ENCODE assay signal across 20 cellular contexts in genomic region chr17:1872976-1873375, GRCh38. TPM values are rescaled to one million over a fixed set of nuclear protein-coding genes. Genes with fewer than 3 reads are reported as not detected.
DNase-seq lines count a peak whose midpoint lies in the region; ATAC-seq, FAIRE-seq and TF ChIP-seq lines count a peak whose summit lies in the region.
"Had no signal": no experiment of that assay in that cellular context is flagged by ENCODE, and none has a peak within 500 bp of the region (broad histone marks: within the 10 kb centered on the region; RNA-seq: fewer than 3 reads in every experiment).

No MANE protein-coding gene starts in this region.

- CTCF ChIA-PET in A549 (lab: Yijun Ruan, JAX), result interaction anchor here (0.6 to 1.4 kb wide), 3 partner anchors 9 to 30 kb away, joined by 3 to 6 read pairs (median 3); no protein-coding TSS in a partner anchor

- ATAC-seq in activated CD4-positive, CD25-positive, alpha-beta regulatory T cell treated with anti-CD3 and anti-CD28 coated beads, Interleukin-2, amount 50 U/mL, for 24 hours, result peak; percentile 52 to 63
- no peak for ATAC-seq in A549
- no peak for ATAC-seq in activated naive CD8-positive, alpha-beta T cell treated with anti-CD3 and anti-CD28 coated beads, Interleukin-2, amount 10 ng/mL, durations not matched to agents 7 days and 5 days (ENCODE audit: low read depth)

- no peak for TF ChIP-seq EP300 in A549 (IDR thresholded peaks at IDR 0.05)

- no peak overlapping the region for H3K4me3 ChIP-seq in A549
- H3K4me3 ChIP-seq: testis had no signal

- no peaks in the 10 kb centered on the region for H3K4me1 ChIP-seq in A549
- H3K4me1 ChIP-seq: testis had no signal

- H3K36me3 ChIP-seq in KOPT-K1 (ENCODE audit: insufficient read depth, low read length), result peaks cover 86% of the 10 kb centered on the region

- POLR2A ChIA-PET in A549 (lab: Yijun Ruan, JAX), result no interaction called here
- POLR2A ChIA-PET in activated naive CD8-positive, alpha-beta T cell treated with anti-CD3 and anti-CD28 coated beads, Interleukin-2, amount 10 ng/mL, durations not matched to agents 7 days and 5 days (lab: Charles Lee), result interaction anchor here (0.7 to 3.6 kb wide), 2 partner anchors 156 to 198 kb away, joined by 3 to 25 read pairs; no protein-coding TSS in a partner anchor

- no peaks in the 10 kb centered on the region for H3K9me3 Mint-ChIP-seq in activated naive CD8-positive, alpha-beta T cell treated with anti-CD3 and anti-CD28 coated beads, Interleukin-2, amount 10 ng/mL, durations not matched to agents 7 days and 5 days
- H3K9me3 Mint-ChIP-seq: HFFc6 had no signal

- FAIRE-seq in A549 (lab: Jason Lieb, UNC) (peak; percentile 61), frontal cortex (lab: Jason Lieb, UNC) (no peak)
- FAIRE-seq: A204.1, islet of Langerhans had no signal

- peaks cover 43% of the 10 kb centered on the region for H3K36me3 Mint-ChIP-seq in activated naive CD8-positive, alpha-beta T cell treated with anti-CD3 and anti-CD28 coated beads, Interleukin-2, amount 10 ng/mL, durations not matched to agents 7 days and 5 days

- 95% methylated on average over 4 of the region's 4 CpGs for WGBS in A549 (ENCODE audit: missing lambda C conversion rate)

- TF ChIP-seq POLR2A in A549 (IDR thresholded peaks at IDR 0.05; ENCODE audit: low read length), result no peak

- peak overlapping the region; percentile 86 for H3K27ac Mint-ChIP-seq in activated naive CD8-positive, alpha-beta T cell treated with anti-CD3 and anti-CD28 coated beads, Interleukin-2, amount 10 ng/mL, durations not matched to agents 7 days and 5 days
- H3K27ac Mint-ChIP-seq: HFFc6 had no signal

- H3K27me3 Mint-ChIP-seq in activated naive CD8-positive, alpha-beta T cell treated with anti-CD3 and anti-CD28 coated beads, Interleukin-2, amount 10 ng/mL, durations not matched to agents 7 days and 5 days, result no peaks in the 10 kb centered on the region

- H3K9me3 ChIP-seq in A549, result no peaks in the 10 kb centered on the region
- no peaks in the 10 kb centered on the region for H3K9me3 ChIP-seq in KOPT-K1 (ENCODE audit: insufficient read depth, low read length, poor library complexity, severe bottlenecking)
- H3K9me3 ChIP-seq: neutrophil, testis had no signal

- H3K4me3 Mint-ChIP-seq in activated naive CD8-positive, alpha-beta T cell treated with anti-CD3 and anti-CD28 coated beads, Interleukin-2, amount 10 ng/mL, durations not matched to agents 7 days and 5 days, result peak overlapping the region; percentile 68
- H3K4me3 Mint-ChIP-seq: HFFc6 had no signal

- no peak for TF ChIP-seq RAD21 in A549 (conservative IDR thresholded peaks at IDR 0.05 in 1 of 2, IDR thresholded peaks at IDR 0.05 in 1 of 2)

- H3K4me2 ChIP-seq in A549, result no peak overlapping the region

- H3K27ac ChIP-seq in A549 (no peak overlapping the region), KOPT-K1 (ENCODE audit: low read depth, low read length, poor library complexity, severe bottlenecking) (peak overlapping the region; percentile 5)
- H3K27ac ChIP-seq: epithelial cell of prostate, neutrophil, testis had no signal

- TF ChIP-seq CTCF in A549 (IDR thresholded peaks at IDR 0.05), result no peak

- peaks cover 55% of the 10 kb centered on the region for H3K4me1 Mint-ChIP-seq in activated naive CD8-positive, alpha-beta T cell treated with anti-CD3 and anti-CD28 coated beads, Interleukin-2, amount 10 ng/mL, durations not matched to agents 7 days and 5 days

- no peak for DNase-seq in activated CD4-positive, CD25-positive, alpha-beta regulatory T cell treated with anti-CD3 and anti-CD28 coated beads, Interleukin-2, amount 50 U/mL, for 72 hours
- DNase-seq in A549 (ENCODE audit: low read depth in 1 of 2, low spot score in 1 of 2), result no peak
- no peak for DNase-seq in activated naive CD8-positive, alpha-beta T cell treated with anti-CD3 and anti-CD28 coated beads, Interleukin-2, amount 10 ng/mL, durations not matched to agents 7 days and 5 days
- no peak for DNase-seq in stimulated activated CD8-positive, alpha-beta memory T cell treated with anti-CD3 and anti-CD28 coated beads, Interleukin-4, amount 100 ng/mL, for 48 hours
- DNase-seq in nucleus accumbens (lab: John Stamatoyannopoulos, UW), result no peak
- no peak for DNase-seq in frontal cortex (ENCODE audit: low spot score in 2 of 2)
- DNase-seq: anterior cingulate cortex, caudate nucleus, HFFc6, hippocampal formation, NCI-H1105 treated with DMSO at 0.1 percent for 48 hours, NCI-H2081 treated with DMSO at 0.1 percent for 48 hours, NCI-H510A, testis had no signal

TF ChIP-seq in A549, 52 proteins besides CTCF, POLR2A, EP300 and RAD21:
- TF ChIP-seq SMC3 (IDR thresholded peaks at IDR 0.05) (no peak), HDAC2 (IDR thresholded peaks at IDR 0.05) (no peak), ESRRA (IDR thresholded peaks at IDR 0.05; ENCODE audit: borderline replicate concordance, low read length) (no peak), CHD2 (IDR thresholded peaks at IDR 0.05; ENCODE audit: low read length, partially characterized antibody) (no peak), RCOR1 (IDR thresholded peaks at IDR 0.05; ENCODE audit: low read depth, low read length) (no peak), BHLHE40 (IDR thresholded peaks at IDR 0.05; ENCODE audit: low read depth, low read length) (no peak), HEYL (CRISPR knock-in tag; IDR thresholded peaks at IDR 0.05) (no peak), CHD4 (IDR thresholded peaks at IDR 0.05; ENCODE audit: borderline replicate concordance) (no peak), GATA3 (IDR thresholded peaks at IDR 0.05; ENCODE audit: borderline replicate concordance) (no peak), RARB (CRISPR knock-in tag; IDR thresholded peaks at IDR 0.05) (no peak), MAFK (IDR thresholded peaks at IDR 0.05; ENCODE audit: partially characterized antibody) (no peak), USF2 (IDR thresholded peaks at IDR 0.05) (no peak), JUN (IDR thresholded peaks at IDR 0.05) (no peak), ZNF302 (CRISPR knock-in tag; IDR thresholded peaks at IDR 0.05) (no peak), TFCP2L1 (CRISPR knock-in tag; IDR thresholded peaks at IDR 0.05) (no peak), MAZ (IDR thresholded peaks at IDR 0.05; ENCODE audit: borderline replicate concordance, low read depth, low read length) (no peak), NPAS2 (CRISPR knock-in tag; IDR thresholded peaks at IDR 0.05; ENCODE audit: borderline replicate concordance) (no peak)
TF ChIP-seq in A549: peak in this region for 0.

RNA-seq across cellular contexts. Expression of gene RPA1, which starts 43.2 kb away (rescaled TPM):
- polyA plus RNA-seq in A549 (2011; rRNA removed) (136 and 145 TPM in 2 replicates), A549 (2017; fragmentation: RNase III; extraction: RNeasy Plus Mini Kit Qiagen cat#74134 plus additional on column Dnase treatment) (72.2 to 77.1 TPM (median 73.4 TPM) in 3 replicates)
- polyA plus RNA-seq in A549 (2012; cell fraction: cytosol; rRNA removed), result 65.7 and 68.3 TPM in 2 replicates
- polyA plus RNA-seq in A549 (2012; cell fraction: nucleus; rRNA removed), result 68.0 and 96.5 TPM in 2 replicates
- polyA minus RNA-seq in A549 (2011; rRNA and poly(A)+ RNA removed), result 96.4 and 129 TPM in 2 replicates
- total RNA-seq in activated naive CD8-positive, alpha-beta T cell treated with anti-CD3 and anti-CD28 coated beads, Interleukin-2, amount 10 ng/mL, durations not matched to agents 7 days and 5 days, result 100 to 1,000 TPM; 245 to 252 TPM
- 19.2 TPM for total RNA-seq in frontal cortex

RNA-seq across cellular contexts. Expression of gene SMYD4, which starts 43.3 kb away (rescaled TPM):
- polyA plus RNA-seq in A549 (2011; rRNA removed) (12.1 and 12.4 TPM in 2 replicates), A549 (2017; fragmentation: RNase III; extraction: RNeasy Plus Mini Kit Qiagen cat#74134 plus additional on column Dnase treatment) (9.8 to 11.1 TPM (median 10.4 TPM) in 3 replicates)
- polyA plus RNA-seq in A549 (2012; cell fraction: cytosol; rRNA removed), result 6.3 and 7.6 TPM in 2 replicates
- polyA plus RNA-seq in A549 (2012; cell fraction: nucleus; rRNA removed), result 9.8 and 10.8 TPM in 2 replicates
- polyA minus RNA-seq in A549 (2011; rRNA and poly(A)+ RNA removed), result 25.1 and 26.9 TPM in 2 replicates
- 10 to 100 TPM; 44.7 to 48.6 TPM for total RNA-seq in activated naive CD8-positive, alpha-beta T cell treated with anti-CD3 and anti-CD28 coated beads, Interleukin-2, amount 10 ng/mL, durations not matched to agents 7 days and 5 days
- 8.6 TPM for total RNA-seq in frontal cortex

Comparison
In these comparisons a context has a peak if more than half of its experiments do, and no peak if none do; other contexts are left out.
1. ATAC-seq: peak in activated CD4-positive, CD25-positive, alpha-beta regulatory T cell treated with anti-CD3 and anti-CD28 coated beads, Interleukin-2, amount 50 U/mL, for 24 hours (2 of 2); none in A549 (0 of 2) and activated naive CD8-positive, alpha-beta T cell treated with anti-CD3 and anti-CD28 coated beads, Interleukin-2, amount 10 ng/mL, durations not matched to agents 7 days and 5 days (single experiment).
2. RNA of gene RPA1, which starts 43.2 kb away (total RNA-seq): 245 to 252 TPM in activated naive CD8-positive, alpha-beta T cell treated with anti-CD3 and anti-CD28 coated beads, Interleukin-2, amount 10 ng/mL, durations not matched to agents 7 days and 5 days; 19.2 TPM in frontal cortex (single experiment); every median in the first group is over 10 times any median in the second.